ENCODE assay signal across 13 cellular contexts in genomic region chr22:43476751-43477150, GRCh38.
"Had no signal": no experiment of that assay in that cellular context is flagged by ENCODE, and none has a peak within 500 bp of the region (broad histone marks: within the 10 kb centered on the region; RNA-seq: fewer than 3 reads in every experiment).

No MANE protein-coding gene starts in this region.

- H3K36me3 ChIP-seq: MG63 had no signal

- H3K4me2 ChIP-seq: SK-N-SH had no signal

- H3K9ac ChIP-seq: SK-N-SH had no signal

- DNase-seq: KG1, MG63, NCI-H1436, NCI-H187, NCI-H2081 treated with DMSO at 0.1 percent for 48 hours, NCI-H2171, NCI-H226, NCI-H510A, NCI-H524 treated with DMSO at 0.1 percent for 48 hours, NCI-H774, SK-N-SH, SW 1271 had no signal

- H3K4me3 ChIP-seq: MG63 had no signal

- H3K27ac ChIP-seq: RWPE1 had no signal

- H3K9me2 ChIP-seq: SK-N-SH had no signal

- H3K27me3 ChIP-seq: MG63 had no signal

- H3K9me3 ChIP-seq: MG63, SK-N-SH had no signal
